2 cellular contexts compared by ENCODE assay signal in the genomic region with DNA sequence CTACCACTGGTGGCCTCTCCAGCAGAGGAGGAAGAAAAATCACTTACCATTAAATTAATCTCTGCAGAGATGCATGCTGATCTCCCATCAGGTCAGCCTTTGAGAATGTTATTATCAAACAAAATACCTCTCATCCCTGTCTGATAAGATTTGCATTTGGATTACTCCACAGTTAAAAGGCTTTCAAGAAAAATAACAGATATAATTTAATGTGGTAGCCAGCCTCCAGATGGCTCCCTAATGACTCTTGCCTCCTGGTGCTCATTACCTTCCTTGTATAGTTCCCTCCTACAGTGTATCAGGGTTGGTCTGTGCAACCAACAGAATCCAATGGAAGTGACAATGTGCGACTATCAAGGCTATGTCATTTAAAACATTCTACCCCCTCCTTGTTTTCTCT.
TF ChIP-seq lines count a peak whose summit lies in the region.

No MANE protein-coding gene starts in this region.

TF ChIP-seq in Ishikawa, 13 proteins besides CTCF, POLR2A, EP300 and RAD21 (continued from another document):
- TF ChIP-seq, protein P1, sequence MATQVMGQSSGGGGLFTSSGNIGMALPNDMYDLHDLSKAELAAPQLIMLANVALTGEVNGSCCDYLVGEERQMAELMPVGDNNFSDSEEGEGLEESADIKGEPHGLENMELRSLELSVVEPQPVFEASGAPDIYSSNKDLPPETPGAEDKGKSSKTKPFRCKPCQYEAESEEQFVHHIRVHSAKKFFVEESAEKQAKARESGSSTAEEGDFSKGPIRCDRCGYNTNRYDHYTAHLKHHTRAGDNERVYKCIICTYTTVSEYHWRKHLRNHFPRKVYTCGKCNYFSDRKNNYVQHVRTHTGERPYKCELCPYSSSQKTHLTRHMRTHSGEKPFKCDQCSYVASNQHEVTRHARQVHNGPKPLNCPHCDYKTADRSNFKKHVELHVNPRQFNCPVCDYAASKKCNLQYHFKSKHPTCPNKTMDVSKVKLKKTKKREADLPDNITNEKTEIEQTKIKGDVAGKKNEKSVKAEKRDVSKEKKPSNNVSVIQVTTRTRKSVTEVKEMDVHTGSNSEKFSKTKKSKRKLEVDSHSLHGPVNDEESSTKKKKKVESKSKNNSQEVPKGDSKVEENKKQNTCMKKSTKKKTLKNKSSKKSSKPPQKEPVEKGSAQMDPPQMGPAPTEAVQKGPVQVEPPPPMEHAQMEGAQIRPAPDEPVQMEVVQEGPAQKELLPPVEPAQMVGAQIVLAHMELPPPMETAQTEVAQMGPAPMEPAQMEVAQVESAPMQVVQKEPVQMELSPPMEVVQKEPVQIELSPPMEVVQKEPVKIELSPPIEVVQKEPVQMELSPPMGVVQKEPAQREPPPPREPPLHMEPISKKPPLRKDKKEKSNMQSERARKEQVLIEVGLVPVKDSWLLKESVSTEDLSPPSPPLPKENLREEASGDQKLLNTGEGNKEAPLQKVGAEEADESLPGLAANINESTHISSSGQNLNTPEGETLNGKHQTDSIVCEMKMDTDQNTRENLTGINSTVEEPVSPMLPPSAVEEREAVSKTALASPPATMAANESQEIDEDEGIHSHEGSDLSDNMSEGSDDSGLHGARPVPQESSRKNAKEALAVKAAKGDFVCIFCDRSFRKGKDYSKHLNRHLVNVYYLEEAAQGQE (IDR thresholded peaks at IDR 0.05; ENCODE audit: low read depth) = no peak
- no peak for TF ChIP-seq FOXM1 (IDR thresholded peaks at IDR 0.05; ENCODE audit: borderline replicate concordance, low read depth)
- TF ChIP-seq TEAD4 (IDR thresholded peaks at IDR 0.05) = no peak
- no peak for TF ChIP-seq YY1 (IDR thresholded peaks at IDR 0.05; ENCODE audit: low read depth)
- TF ChIP-seq, protein P2, sequence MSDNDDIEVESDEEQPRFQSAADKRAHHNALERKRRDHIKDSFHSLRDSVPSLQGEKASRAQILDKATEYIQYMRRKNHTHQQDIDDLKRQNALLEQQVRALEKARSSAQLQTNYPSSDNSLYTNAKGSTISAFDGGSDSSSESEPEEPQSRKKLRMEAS (IDR thresholded peaks at IDR 0.05) = no peak
- TF ChIP-seq, protein P3, sequence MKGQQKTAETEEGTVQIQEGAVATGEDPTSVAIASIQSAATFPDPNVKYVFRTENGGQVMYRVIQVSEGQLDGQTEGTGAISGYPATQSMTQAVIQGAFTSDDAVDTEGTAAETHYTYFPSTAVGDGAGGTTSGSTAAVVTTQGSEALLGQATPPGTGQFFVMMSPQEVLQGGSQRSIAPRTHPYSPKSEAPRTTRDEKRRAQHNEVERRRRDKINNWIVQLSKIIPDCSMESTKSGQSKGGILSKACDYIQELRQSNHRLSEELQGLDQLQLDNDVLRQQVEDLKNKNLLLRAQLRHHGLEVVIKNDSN (IDR thresholded peaks at IDR 0.05) = no peak
- TF ChIP-seq EGR1 (IDR thresholded peaks at IDR 0.05) = no peak
- no peak for TF ChIP-seq ZBTB7A (IDR thresholded peaks at IDR 0.05; ENCODE audit: low read depth)
TF ChIP-seq in Ishikawa: peak in this region for 0.

TF ChIP-seq in SK-N-SH treated with all-trans-retinoic acid at 6 μM for 48 hours, 23 proteins besides CTCF, POLR2A, EP300 and RAD21 (continued from another document):
- TF ChIP-seq, protein P4, sequence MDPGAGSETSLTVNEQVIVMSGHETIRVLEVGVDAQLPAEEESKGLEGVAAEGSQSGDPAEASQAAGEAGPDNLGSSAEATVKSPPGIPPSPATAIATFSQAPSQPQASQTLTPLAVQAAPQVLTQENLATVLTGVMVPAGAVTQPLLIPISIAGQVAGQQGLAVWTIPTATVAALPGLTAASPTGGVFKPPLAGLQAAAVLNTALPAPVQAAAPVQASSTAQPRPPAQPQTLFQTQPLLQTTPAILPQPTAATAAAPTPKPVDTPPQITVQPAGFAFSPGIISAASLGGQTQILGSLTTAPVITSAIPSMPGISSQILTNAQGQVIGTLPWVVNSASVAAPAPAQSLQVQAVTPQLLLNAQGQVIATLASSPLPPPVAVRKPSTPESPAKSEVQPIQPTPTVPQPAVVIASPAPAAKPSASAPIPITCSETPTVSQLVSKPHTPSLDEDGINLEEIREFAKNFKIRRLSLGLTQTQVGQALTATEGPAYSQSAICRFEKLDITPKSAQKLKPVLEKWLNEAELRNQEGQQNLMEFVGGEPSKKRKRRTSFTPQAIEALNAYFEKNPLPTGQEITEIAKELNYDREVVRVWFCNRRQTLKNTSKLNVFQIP (CRISPR knock-in tag; IDR thresholded peaks at IDR 0.05; ENCODE audit: borderline replicate concordance, low read depth) = no peak
- TF ChIP-seq TCF4 (CRISPR knock-in tag; IDR thresholded peaks at IDR 0.05; ENCODE audit: borderline replicate concordance) (peak; percentile 97), BACH2 (CRISPR knock-in tag; IDR thresholded peaks at IDR 0.05; ENCODE audit: borderline replicate concordance) (no peak), ISL1 (CRISPR knock-in tag; IDR thresholded peaks at IDR 0.05) (peak; percentile 85), TOX (CRISPR knock-in tag; IDR thresholded peaks at IDR 0.05; ENCODE audit: borderline replicate concordance) (no peak), ZNF8 (CRISPR knock-in tag; IDR thresholded peaks at IDR 0.05) (0 out of 2 replicates have a peak, but pooled peaks have one; percentile 43), RARB (CRISPR knock-in tag; IDR thresholded peaks at IDR 0.05) (no peak)
- TF ChIP-seq, protein P5, sequence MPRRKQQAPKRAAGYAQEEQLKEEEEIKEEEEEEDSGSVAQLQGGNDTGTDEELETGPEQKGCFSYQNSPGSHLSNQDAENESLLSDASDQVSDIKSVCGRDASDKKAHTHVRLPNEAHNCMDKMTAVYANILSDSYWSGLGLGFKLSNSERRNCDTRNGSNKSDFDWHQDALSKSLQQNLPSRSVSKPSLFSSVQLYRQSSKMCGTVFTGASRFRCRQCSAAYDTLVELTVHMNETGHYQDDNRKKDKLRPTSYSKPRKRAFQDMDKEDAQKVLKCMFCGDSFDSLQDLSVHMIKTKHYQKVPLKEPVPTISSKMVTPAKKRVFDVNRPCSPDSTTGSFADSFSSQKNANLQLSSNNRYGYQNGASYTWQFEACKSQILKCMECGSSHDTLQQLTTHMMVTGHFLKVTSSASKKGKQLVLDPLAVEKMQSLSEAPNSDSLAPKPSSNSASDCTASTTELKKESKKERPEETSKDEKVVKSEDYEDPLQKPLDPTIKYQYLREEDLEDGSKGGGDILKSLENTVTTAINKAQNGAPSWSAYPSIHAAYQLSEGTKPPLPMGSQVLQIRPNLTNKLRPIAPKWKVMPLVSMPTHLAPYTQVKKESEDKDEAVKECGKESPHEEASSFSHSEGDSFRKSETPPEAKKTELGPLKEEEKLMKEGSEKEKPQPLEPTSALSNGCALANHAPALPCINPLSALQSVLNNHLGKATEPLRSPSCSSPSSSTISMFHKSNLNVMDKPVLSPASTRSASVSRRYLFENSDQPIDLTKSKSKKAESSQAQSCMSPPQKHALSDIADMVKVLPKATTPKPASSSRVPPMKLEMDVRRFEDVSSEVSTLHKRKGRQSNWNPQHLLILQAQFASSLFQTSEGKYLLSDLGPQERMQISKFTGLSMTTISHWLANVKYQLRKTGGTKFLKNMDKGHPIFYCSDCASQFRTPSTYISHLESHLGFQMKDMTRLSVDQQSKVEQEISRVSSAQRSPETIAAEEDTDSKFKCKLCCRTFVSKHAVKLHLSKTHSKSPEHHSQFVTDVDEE (CRISPR knock-in tag; IDR thresholded peaks at IDR 0.05) = peak; percentile 64
